10 cellular contexts compared by ENCODE assay signal in the genomic region with DNA sequence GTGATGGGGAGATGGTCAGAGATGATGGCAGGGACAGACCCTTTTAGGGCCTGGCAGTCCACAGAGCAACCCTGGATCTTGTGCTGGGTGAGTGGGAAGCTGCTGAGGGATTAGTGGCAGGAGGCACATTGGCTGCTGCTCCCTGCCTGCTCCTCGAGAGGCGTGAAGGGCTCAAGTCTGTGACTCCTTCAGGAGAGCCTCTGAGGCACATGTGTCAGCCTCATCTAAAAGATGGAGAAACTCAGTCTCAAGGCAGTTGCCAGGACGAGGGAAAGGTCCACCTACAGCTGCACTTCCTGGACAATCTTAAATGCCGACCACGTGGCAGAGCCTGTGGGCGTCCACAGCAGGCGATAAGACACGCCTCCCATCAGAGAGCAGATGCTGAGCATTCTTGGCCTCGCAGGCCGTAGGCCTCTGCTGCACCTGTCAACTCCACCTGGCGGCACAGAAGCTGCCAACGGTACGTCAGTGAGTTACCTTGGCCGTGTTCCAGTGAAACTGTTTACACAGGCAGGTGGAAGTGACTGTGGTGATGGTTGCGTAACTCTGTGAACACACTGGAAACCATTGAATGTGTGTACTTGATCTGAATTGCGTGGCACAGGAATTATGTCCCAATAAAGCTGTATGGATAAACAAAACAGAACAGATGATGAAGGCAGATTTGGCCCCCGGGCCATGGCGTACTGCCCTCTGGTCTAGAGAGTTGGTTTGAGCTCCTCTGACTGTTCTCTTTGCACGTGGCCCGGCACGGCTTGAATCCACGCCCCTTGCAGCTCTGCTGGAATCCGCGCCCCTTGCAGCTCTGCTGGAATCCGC.
DNase-seq lines count a peak whose midpoint lies in the region; ATAC-seq and TF ChIP-seq lines count a peak whose summit lies in the region.
"Had no signal": no experiment of that assay in that cellular context is flagged by ENCODE, and none has a peak within 500 bp of the region (broad histone marks: within the 10 kb centered on the region; RNA-seq: fewer than 3 reads in every experiment).

No MANE protein-coding gene starts in this region.

- peaks cover 38% of the 10 kb centered on the region for H3K36me3 Mint-ChIP-seq in activated CD4-positive, alpha-beta T cell treated with anti-CD3 and anti-CD28 coated beads for 36 hours (ENCODE audit: low read depth)

- 32 to 52% methylated on average over 24 to 25 of the region's 25 CpGs for WGBS in thyroid gland, 2 donors

- H3K4me1 Mint-ChIP-seq in activated CD4-positive, alpha-beta T cell treated with anti-CD3 and anti-CD28 coated beads for 36 hours: peaks cover 11% of the 10 kb centered on the region

- POLR2A ChIA-PET in activated CD4-positive, alpha-beta T cell treated with anti-CD3 and anti-CD28 coated beads for 36 hours (lab: Charles Lee): no interaction called here

- H3K27ac Mint-ChIP-seq in activated CD4-positive, alpha-beta T cell treated with anti-CD3 and anti-CD28 coated beads for 36 hours: peak overlapping the region; percentile 53

- no peaks in the 10 kb centered on the region for H3K36me3 ChIP-seq in thyroid gland
- no peaks in the 10 kb centered on the region for H3K36me3 ChIP-seq in MG63

- H3K4me3 ChIP-seq in thyroid gland (replicated peaks in 1 of 3): no peak overlapping the region
- H3K4me3 ChIP-seq in MG63: no peak overlapping the region
- H3K4me3 ChIP-seq: GM12878, skin epidermis had no signal

- CTCF ChIA-PET in activated CD4-positive, alpha-beta T cell treated with anti-CD3 and anti-CD28 coated beads for 36 hours (lab: Charles Lee): interaction anchor here (0.5 to 5.3 kb wide), 8 partner anchors 12 to 543 kb away, joined by 3 to 25 read pairs (median 3); no protein-coding TSS in a partner anchor

- H3K4me3 Mint-ChIP-seq in activated CD4-positive, alpha-beta T cell treated with anti-CD3 and anti-CD28 coated beads for 36 hours: no peak overlapping the region

- H3K4me1 ChIP-seq in thyroid gland: peaks cover 36 to 48% of the 10 kb centered on the region in 2 donors

- H3K27me3 ChIP-seq in thyroid gland (no peaks in the 10 kb centered on the region), MG63 (no peaks in the 10 kb centered on the region)

- DNase-seq in DMS 273 treated with DMSO at 0.1 percent for 48 hours (lab: John Stamatoyannopoulos, UW) (peak; percentile 66), NCI-H146 treated with DMSO at 0.1 percent for 48 hours (lab: John Stamatoyannopoulos, UW; ENCODE audit: unreplicated experiment) (peak; percentile 98), fibroblast of gingiva (ENCODE audit: low read depth) (peak; percentile 19), thyroid gland (peak; percentile 97), MG63 (no peak)
- peak; percentile 48 for DNase-seq in activated CD4-positive, alpha-beta T cell treated with anti-CD3 and anti-CD28 coated beads for 36 hours

- peak overlapping the region in 1 of 3 donors; percentile 12 for H3K27ac ChIP-seq in thyroid gland
- H3K27ac ChIP-seq: skin epidermis had no signal

- no peaks in the 10 kb centered on the region for H3K9me3 Mint-ChIP-seq in activated CD4-positive, alpha-beta T cell treated with anti-CD3 and anti-CD28 coated beads for 36 hours (ENCODE audit: low read depth)

- no peak for TF ChIP-seq POLR2A in thyroid gland (IDR thresholded peaks at IDR 0.05)

- H3K27me3 Mint-ChIP-seq in activated CD4-positive, alpha-beta T cell treated with anti-CD3 and anti-CD28 coated beads for 36 hours: no peaks in the 10 kb centered on the region

- H3K9me3 ChIP-seq in thyroid gland: no peaks in the 10 kb centered on the region
- no peaks in the 10 kb centered on the region for H3K9me3 ChIP-seq in MG63

- peak; percentile 68 for ATAC-seq in activated CD4-positive, alpha-beta T cell treated with anti-CD3 and anti-CD28 coated beads for 36 hours
- ATAC-seq in HG02840 (IDR thresholded peaks at IDR 0.05; ENCODE audit: low FRiP score, unreplicated experiment): no peak
- ATAC-seq in HG03108 (IDR thresholded peaks at IDR 0.05; ENCODE audit: unreplicated experiment): no peak
- ATAC-seq: GM12878 had no signal

- intact Hi-C loops in activated CD4-positive, alpha-beta T cell treated with anti-CD3 and anti-CD28 coated beads for 36 hours (cut with DNase I, micrococcal nuclease): no loop called here
- intact Hi-C loops in thyroid gland (cut with DNase I): loop anchor here (5.0 kb wide), 1 partner anchor 109 kb away; no protein-coding TSS in a partner anchor

- TF ChIP-seq CTCF in thyroid gland (IDR thresholded peaks at IDR 0.05): peak in 4 of 6 experiments; percentile 11 to 46 (median 31)
